ENCODE assay signal across 8 cellular contexts in genomic region chr16:660459-661183, GRCh38. TPM values are rescaled to one million over a fixed set of nuclear protein-coding genes. Genes with fewer than 3 reads are reported as not detected.
DNase-seq lines count a peak whose midpoint lies in the region; ATAC-seq and TF ChIP-seq lines count a peak whose summit lies in the region.

No MANE protein-coding gene starts in this region.

- H3K4me1 Mint-ChIP-seq in activated T-cell treated with anti-CD3 and anti-CD28 coated beads, Interleukin-2, amount 50 U/mL, for 24 hours (ENCODE audit: low read depth): peaks cover 5% of the 10 kb centered on the region

- ATAC-seq in HG02970 (IDR thresholded peaks at IDR 0.05; ENCODE audit: low FRiP score, unreplicated experiment): peak; percentile 55

- H4K20me1 ChIP-seq in OCI-LY3 (ENCODE audit: insufficient read depth, low read length): no peaks in the 10 kb centered on the region

- DNase-seq in G401 (ENCODE audit: low spot score): peak; percentile 82
- peak; percentile 75 for DNase-seq in activated T-cell treated with anti-CD3 and anti-CD28 coated beads, Interleukin-2, amount 50 U/mL, for 24 hours
- peak; percentile 57 for DNase-seq in stromal cell of bone marrow (ENCODE audit: low read depth)
- DNase-seq in NCI-H510A (lab: John Stamatoyannopoulos, UW): no peak

- 0 out of 2 replicates have a peak overlapping the region, but pooled peaks have one; percentile 12 for H3K4me2 ChIP-seq in OCI-LY3 (ENCODE audit: low read length)

- no peak overlapping the region for H3K9ac ChIP-seq in OCI-LY3 (ENCODE audit: low read length)
- H3K9ac ChIP-seq in muscle layer of colon (ENCODE audit: low read length): no peak overlapping the region

- H3K27me3 ChIP-seq in OCI-LY3 (ENCODE audit: low read depth, low read length) (no peaks in the 10 kb centered on the region), esophagus (ENCODE audit: control insufficient read depth in 1 of 2, insufficient read depth in 2 of 2, low read length in 2 of 2) (no peaks in the 10 kb centered on the region), muscle layer of colon (ENCODE audit: control insufficient read depth in 1 of 2, insufficient read depth in 2 of 2, low read length in 2 of 2) (no peaks in the 10 kb centered on the region)

- H3K27ac ChIP-seq in OCI-LY3 (ENCODE audit: low read length) (no peak overlapping the region), esophagus (ENCODE audit: low read depth in 2 of 2, low read length in 1 of 2) (peak overlapping the region; percentile 28 to 57), muscle layer of colon (ENCODE audit: low read depth, low read length) (peak overlapping the region; percentile 82)

- H3K4me3 Mint-ChIP-seq in activated T-cell treated with anti-CD3 and anti-CD28 coated beads, Interleukin-2, amount 50 U/mL, for 24 hours: peak overlapping the region; percentile 10

- peak overlapping the region; percentile 71 for H3K27ac Mint-ChIP-seq in activated T-cell treated with anti-CD3 and anti-CD28 coated beads, Interleukin-2, amount 50 U/mL, for 24 hours

- H3K9me3 ChIP-seq in OCI-LY3 (ENCODE audit: insufficient read depth, low read length): no peaks in the 10 kb centered on the region
- H3K9me3 ChIP-seq in esophagus (ENCODE audit: control insufficient read depth in 2 of 2, insufficient read depth in 1 of 2, low read depth in 1 of 2, low read length in 1 of 2): no peaks in the 10 kb centered on the region
- H3K9me3 ChIP-seq in muscle layer of colon (ENCODE audit: low read length): no peaks in the 10 kb centered on the region

- H3K36me3 Mint-ChIP-seq in activated T-cell treated with anti-CD3 and anti-CD28 coated beads, Interleukin-2, amount 50 U/mL, for 24 hours (ENCODE audit: low read depth): peaks cover 36% of the 10 kb centered on the region

- no peaks in the 10 kb centered on the region for H3K27me3 Mint-ChIP-seq in activated T-cell treated with anti-CD3 and anti-CD28 coated beads, Interleukin-2, amount 50 U/mL, for 24 hours

- H3K79me2 ChIP-seq in OCI-LY3 (ENCODE audit: low read length): no peaks in the 10 kb centered on the region

- in situ Hi-C loops in G401 (cut with HindIII; ENCODE audit: low sequenced_read_pairs): no loop called here

- H2AFZ ChIP-seq in OCI-LY3 (ENCODE audit: low read depth, low read length): no peak overlapping the region

- WGBS in esophagus, 2 donors: 28 to 31% methylated on average over 25 to 40 of the region's 43 CpGs

- H3K4me3 ChIP-seq in OCI-LY3 (ENCODE audit: low read length) (no peak overlapping the region), esophagus (ENCODE audit: low read depth in 1 of 2, low read length in 2 of 2) (peak overlapping the region in 1 of 2 donors; percentile 12), muscle layer of colon (ENCODE audit: low read depth in 1 of 2, low read length in 2 of 2) (peak overlapping the region in 1 of 2 donors; percentile 21)

- H3K4me1 ChIP-seq in OCI-LY3 (ENCODE audit: low read length) (peaks cover 3% of the 10 kb centered on the region; the same call in 1 of the 2 replicates), esophagus (ENCODE audit: control insufficient read depth in 2 of 2, insufficient read depth in 2 of 2, low read length in 1 of 2) (peaks cover 0 to 3% of the 10 kb centered on the region in 2 donors), muscle layer of colon (ENCODE audit: insufficient read depth, low read length) (peaks cover 11% of the 10 kb centered on the region)

- peaks cover 4% of the 10 kb centered on the region for H3K36me3 ChIP-seq in OCI-LY3 (replicated peaks; ENCODE audit: low read depth, low read length)
- peaks cover 0 to 13% of the 10 kb centered on the region in 2 donors for H3K36me3 ChIP-seq in esophagus (ENCODE audit: control insufficient read depth in 2 of 2, insufficient read depth in 2 of 2, low read length in 1 of 2)
- H3K36me3 ChIP-seq in muscle layer of colon (ENCODE audit: insufficient read depth, low read length): no peaks in the 10 kb centered on the region

- no peaks in the 10 kb centered on the region for H3K9me3 Mint-ChIP-seq in activated T-cell treated with anti-CD3 and anti-CD28 coated beads, Interleukin-2, amount 50 U/mL, for 24 hours

- TF ChIP-seq CTCF in OCI-LY3 (IDR thresholded peaks at IDR 0.05; ENCODE audit: low read depth, low read length): peak; percentile 25

RNA-seq across cellular contexts. Expression of gene RHOT2, which starts 7.3 kb away (rescaled TPM):
- total RNA-seq in G401 (2014; rRNA removed; shearing (Covaris generic)): 83.4 and 104 TPM in 2 replicates
- 100 to 1,000 TPM in 1 of 2 donors, 10 to 100 TPM in 1; 87.1 to 152 TPM for polyA plus RNA-seq in esophagus

RNA-seq across cellular contexts. Expression of gene WDR90, which starts 11.5 kb away (rescaled TPM):
- total RNA-seq in G401 (2014; rRNA removed; shearing (Covaris generic)): 25.0 and 39.8 TPM in 2 replicates
- polyA plus RNA-seq in esophagus: 10 to 100 TPM; 19.5 to 45.3 TPM

RNA-seq across cellular contexts. Expression of gene RHBDL1, which starts 14.8 kb away (rescaled TPM):
- total RNA-seq in G401 (2014; rRNA removed; shearing (Covaris generic)): 1.1 and 1.5 TPM in 2 replicates
- 1 to 10 TPM in 1 of 2 donors, under 1 TPM in 1; 0.49 to 1.7 TPM for polyA plus RNA-seq in esophagus

RNA-seq across cellular contexts. Expression of gene MCRIP2, which starts 19.0 kb away (rescaled TPM):
- total RNA-seq in G401 (2014; rRNA removed; shearing (Covaris generic)): 65.4 and 108 TPM in 2 replicates
- 10 to 100 TPM; 23.9 to 31.4 TPM for polyA plus RNA-seq in esophagus

RNA-seq across cellular contexts. Expression of gene STUB1, which starts 19.6 kb away (rescaled TPM):
- total RNA-seq in G401 (2014; rRNA removed; shearing (Covaris generic)): 145 and 207 TPM in 2 replicates
- polyA plus RNA-seq in esophagus: 10 to 100 TPM; 58.3 to 95.2 TPM
